ENCODE assay signal across 21 cellular contexts in the genomic region with DNA sequence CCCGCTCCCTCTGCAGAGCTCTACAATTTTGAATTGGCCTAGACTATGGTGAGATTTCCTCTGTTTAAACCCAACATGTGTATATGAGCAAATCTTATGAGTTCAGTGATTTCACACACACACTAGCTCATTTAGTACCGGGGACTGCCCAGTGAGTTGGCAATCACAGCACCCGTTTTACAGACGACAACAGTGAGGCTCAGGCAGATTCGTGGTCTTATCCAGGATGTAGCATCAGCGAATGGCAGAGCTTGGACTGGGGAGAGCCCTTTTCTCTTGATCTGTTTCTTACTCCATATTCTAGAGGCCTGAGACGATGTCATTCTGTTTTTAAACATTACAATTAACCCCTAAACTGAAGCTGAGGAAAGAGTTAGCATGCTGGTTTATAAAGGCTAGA.
A peak's percentile ranks its signal among the peaks of the same experiment; 100 is the strongest.
DNase-seq lines count a peak whose midpoint lies in the region; ATAC-seq, FAIRE-seq and TF ChIP-seq lines count a peak whose summit lies in the region.
"Had no signal": no experiment of that assay in that cellular context is flagged by ENCODE, and none has a peak within 500 bp of the region (broad histone marks: within the 10 kb centered on the region; RNA-seq: fewer than 3 reads in every experiment).

No MANE protein-coding gene starts in this region.

- peak overlapping the region; percentile 45 for H3K4me3 Mint-ChIP-seq in activated T-helper 17 cell treated with anti-CD3 and anti-CD28 coated beads, Interleukin-2, amount 50 U/mL, for 72 hours
- H3K4me3 Mint-ChIP-seq in stimulated activated memory B cell treated with anti-CD40 and anti-IgM and Interleukin-4, amounts not matched to agents 10 μg/mL and 1 μg/mL and 100 μg/mL, for 72 hours = no peak overlapping the region
- H3K4me3 Mint-ChIP-seq: dendritic cell treated with granulocyte-macrophage colony-stimulating factor and Interleukin-4, amounts not matched to agents 40 ng/mL and 50 ng/mL, for 4 days; HFFc6; neural crest cell had no signal

- WGBS in HepG2 (ENCODE audit: low lambda C conversion rate) = 15% methylated on average over 7 of the region's 7 CpGs
- 66% methylated on average over 5 of the region's 7 CpGs for WGBS in right lobe of liver (ENCODE audit: insufficient coverage, low coverage, low lambda C conversion rate, missing lambda C conversion rate)

- H3K27ac Mint-ChIP-seq in activated T-helper 17 cell treated with anti-CD3 and anti-CD28 coated beads, Interleukin-2, amount 50 U/mL, for 72 hours = peak overlapping the region; percentile 47
- peak overlapping the region; percentile 71 for H3K27ac Mint-ChIP-seq in stimulated activated memory B cell treated with anti-CD40 and anti-IgM and Interleukin-4, amounts not matched to agents 10 μg/mL and 1 μg/mL and 100 μg/mL, for 72 hours
- H3K27ac Mint-ChIP-seq: dendritic cell treated with granulocyte-macrophage colony-stimulating factor and Interleukin-4, amounts not matched to agents 40 ng/mL and 50 ng/mL, for 4 days; HFFc6 had no signal

- DNase-seq in HepG2 (ENCODE audit: low spot score) = no peak
- no peak for DNase-seq in right lobe of liver
- peak; percentile 10 for DNase-seq in NAMALWA (ENCODE audit: low spot score)
- no peak for DNase-seq in HPDE6-E6E7 (ENCODE audit: extremely low spot score)
- no peak for DNase-seq in COLO668 (lab: John Stamatoyannopoulos, UW; ENCODE audit: unreplicated experiment)
- DNase-seq: activated CD4-positive, alpha-beta T cell treated with anti-CD3 and anti-CD28 coated beads for 48 hours; activated T-cell treated with anti-CD3 and anti-CD28 coated beads, Interleukin-2, amount 50 U/mL, for 4 hours; amygdala; HFFc6; left ventricle myocardium inferior; NCI-H526; stimulated activated CD4-positive, alpha-beta T cell treated with anti-CD3 and anti-CD28 coated beads, Interleukin-2, amount 100 ng/mL, for 24 hours had no signal

- H2AFZ ChIP-seq in HepG2 (ENCODE audit: low read length) = no peak overlapping the region

- H3K9ac ChIP-seq in HepG2 (ENCODE audit: insufficient read depth, low read depth, low read length) = no peak overlapping the region

- H3K4me3 ChIP-seq in HepG2 (replicated peaks in 1 of 3; ENCODE audit: insufficient read depth in 1 of 3, low read depth in 2 of 3, low read length in 3 of 3) = no peak overlapping the region
- H3K4me3 ChIP-seq in right lobe of liver = no peak overlapping the region
- H3K4me3 ChIP-seq: cardiac muscle cell, left ventricle myocardium inferior had no signal

- intact Hi-C loops in HepG2 (cut with micrococcal nuclease; ENCODE audit: unreplicated experiment) = no loop called here
- intact Hi-C loops in right lobe of liver (cut with DNase I) = no loop called here

- H3K4me2 ChIP-seq in HepG2 (ENCODE audit: low read depth, low read length) = no peak overlapping the region

- H3K79me2 ChIP-seq in HepG2 (ENCODE audit: insufficient read depth, low read length) = no peaks in the 10 kb centered on the region

- ATAC-seq in HepG2 = no peak
- no peak for ATAC-seq in right lobe of liver
- ATAC-seq in activated T-helper 17 cell treated with anti-CD3 and anti-CD28 coated beads, Interleukin-2, amount 50 U/mL, for 72 hours (replicated peaks) = peak; percentile 11
- no peak for ATAC-seq in stimulated activated memory B cell treated with anti-CD40 and anti-IgM and Interleukin-4, amounts not matched to agents 10 μg/mL and 1 μg/mL and 100 μg/mL, for 72 hours
- no peak for ATAC-seq in HG03025 (IDR thresholded peaks at IDR 0.05; ENCODE audit: low FRiP score, unreplicated experiment)

- H3K36me3 ChIP-seq in HepG2 (replicated peaks in 1 of 2; ENCODE audit: control insufficient read depth in 1 of 2, insufficient read depth in 2 of 2, low read length in 2 of 2) = no peaks in the 10 kb centered on the region
- H3K36me3 ChIP-seq in right lobe of liver = no peaks in the 10 kb centered on the region
- H3K36me3 ChIP-seq: cardiac muscle cell, left ventricle myocardium inferior had no signal

- in situ Hi-C loops in HepG2 (cut with HindIII; ENCODE audit: extremely low pct_ligation_motif_present, low pct_unique_long_range_greater_than_20kb) = no loop called here

- no peak for TF ChIP-seq POLR2A in HepG2 (IDR thresholded peaks at IDR 0.05; ENCODE audit: insufficient read depth in 1 of 2, low read depth in 2 of 2, low read length in 2 of 2)
- no peak for TF ChIP-seq POLR2A in right lobe of liver (IDR thresholded peaks at IDR 0.05)

- H4K20me1 ChIP-seq in HepG2 (ENCODE audit: insufficient read depth, low read length) = no peaks in the 10 kb centered on the region

- TF ChIP-seq EP300 in HepG2 (IDR thresholded peaks at IDR 0.05; ENCODE audit: low read depth in 2 of 2, low read length in 2 of 2) (no peak), HepG2 (CRISPR knock-in tag; IDR thresholded peaks at IDR 0.05; ENCODE audit: borderline replicate concordance) (no peak)

- no peaks in the 10 kb centered on the region for H3K36me3 Mint-ChIP-seq in activated T-helper 17 cell treated with anti-CD3 and anti-CD28 coated beads, Interleukin-2, amount 50 U/mL, for 72 hours (ENCODE audit: low read depth)
- peaks cover 17% of the 10 kb centered on the region for H3K36me3 Mint-ChIP-seq in stimulated activated memory B cell treated with anti-CD40 and anti-IgM and Interleukin-4, amounts not matched to agents 10 μg/mL and 1 μg/mL and 100 μg/mL, for 72 hours
- H3K36me3 Mint-ChIP-seq: type B pancreatic cell had no signal

- POLR2A ChIA-PET in HepG2 (lab: Yijun Ruan, JAX) = no interaction called here

- peaks cover 10% of the 10 kb centered on the region for H3K4me1 Mint-ChIP-seq in activated T-helper 17 cell treated with anti-CD3 and anti-CD28 coated beads, Interleukin-2, amount 50 U/mL, for 72 hours
- peaks cover 22% of the 10 kb centered on the region for H3K4me1 Mint-ChIP-seq in stimulated activated memory B cell treated with anti-CD40 and anti-IgM and Interleukin-4, amounts not matched to agents 10 μg/mL and 1 μg/mL and 100 μg/mL, for 72 hours

- TF ChIP-seq RAD21 in HepG2 (CRISPR knock-in tag; IDR thresholded peaks at IDR 0.05) = no peak

- H3K9me3 ChIP-seq in HepG2 (ENCODE audit: low read length) (peaks cover 12% of the 10 kb centered on the region; the same call in 1 of the 2 replicates), right lobe of liver (no peaks in the 10 kb centered on the region)

- H3K27ac ChIP-seq in HepG2 (ENCODE audit: extremely low read length, insufficient read depth, low read length) = no peak overlapping the region
- H3K27ac ChIP-seq in right lobe of liver = no peak overlapping the region
- H3K27ac ChIP-seq: cardiac muscle cell, left ventricle myocardium inferior had no signal

- H3K9me3 Mint-ChIP-seq in activated T-helper 17 cell treated with anti-CD3 and anti-CD28 coated beads, Interleukin-2, amount 50 U/mL, for 72 hours = no peaks in the 10 kb centered on the region
- H3K9me3 Mint-ChIP-seq in stimulated activated memory B cell treated with anti-CD40 and anti-IgM and Interleukin-4, amounts not matched to agents 10 μg/mL and 1 μg/mL and 100 μg/mL, for 72 hours = peaks cover 6% of the 10 kb centered on the region
- H3K9me3 Mint-ChIP-seq: HFFc6, neural crest cell, type B pancreatic cell had no signal

- H3K4me1 ChIP-seq in HepG2 (ENCODE audit: insufficient read depth, low read length) (no peaks in the 10 kb centered on the region), right lobe of liver (no peaks in the 10 kb centered on the region)
- H3K4me1 ChIP-seq: left ventricle myocardium inferior had no signal

- H3K27me3 Mint-ChIP-seq in activated T-helper 17 cell treated with anti-CD3 and anti-CD28 coated beads, Interleukin-2, amount 50 U/mL, for 72 hours = peaks cover 2% of the 10 kb centered on the region
- H3K27me3 Mint-ChIP-seq in stimulated activated memory B cell treated with anti-CD40 and anti-IgM and Interleukin-4, amounts not matched to agents 10 μg/mL and 1 μg/mL and 100 μg/mL, for 72 hours = no peaks in the 10 kb centered on the region
- H3K27me3 Mint-ChIP-seq: stimulated activated naive CD8-positive, alpha-beta T cell treated with anti-CD3 and anti-CD28 coated beads, Interleukin-15, amount 100 ng/mL, for 72 hours; type B pancreatic cell had no signal

- TF ChIP-seq CTCF in HepG2 (CRISPR knock-in tag; IDR thresholded peaks at IDR 0.05) (no peak), right lobe of liver (IDR thresholded peaks at IDR 0.05) (no peak)

- H3K27me3 ChIP-seq in HepG2 (ENCODE audit: control insufficient read depth in 1 of 2, insufficient read depth in 2 of 2, low read length in 2 of 2) (peaks cover 3 to 18% of the 10 kb centered on the region in 2 experiments; a peak in 3 of 5 replicates), right lobe of liver (no peaks in the 10 kb centered on the region)
- H3K27me3 ChIP-seq: cardiac muscle cell had no signal

- peak; percentile 15 for FAIRE-seq in HepG2 (lab: Jason Lieb, UNC)
- FAIRE-seq: endothelial cell of umbilical vein had no signal

- no TSS peak for BruUV-seq in HepG2 (replicated peaks; lab: Mats Ljungman, UMichigan)

- CTCF ChIA-PET in HepG2 (lab: Yijun Ruan, JAX; ENCODE audit: low intra/inter-chr PET ratio, low total read pairs) = no interaction called here

TF ChIP-seq in HepG2, 621 proteins besides CTCF, POLR2A, EP300 and RAD21:
- no peak for TF ChIP-seq CREBL2 (CRISPR knock-in tag; IDR thresholded peaks at IDR 0.05; ENCODE audit: borderline replicate concordance)
- no peak for TF ChIP-seq ZFY (CRISPR knock-in tag; IDR thresholded peaks at IDR 0.05)
- no peak for TF ChIP-seq TFDP1 (CRISPR knock-in tag; IDR thresholded peaks at IDR 0.05; ENCODE audit: borderline replicate concordance)
